Comparison of ENCODE assay signal across 23 cellular contexts in the genomic region with DNA sequence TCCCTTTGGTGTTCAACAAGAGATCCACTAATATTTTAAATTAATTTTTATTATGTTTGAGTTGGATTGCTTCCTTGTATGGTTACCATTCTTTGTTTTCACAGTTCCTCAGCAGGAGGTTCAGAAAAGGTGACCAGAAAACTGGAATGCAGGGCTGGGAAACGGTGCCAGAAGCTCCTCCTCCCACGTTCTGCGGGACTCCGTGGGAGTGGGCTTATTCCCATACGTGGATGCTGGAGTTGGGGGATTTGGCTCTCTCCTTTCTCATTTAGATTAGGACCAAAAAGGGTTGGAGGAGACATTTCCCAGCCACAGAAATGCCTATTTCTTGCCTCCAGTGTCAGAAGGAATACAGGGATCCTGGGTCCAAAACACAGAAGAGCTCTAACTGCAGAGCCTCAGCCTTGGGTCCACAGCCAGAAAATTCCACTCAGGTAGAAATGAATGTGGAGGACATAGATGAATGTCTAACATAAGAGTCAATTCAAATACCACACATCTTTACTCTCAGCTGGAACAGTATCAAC. TPM values are rescaled to one million over a fixed set of nuclear protein-coding genes. Genes with fewer than 3 reads are reported as not detected.
A peak's percentile ranks its signal among the peaks of the same experiment; 100 is the strongest.
DNase-seq lines count a peak whose midpoint lies in the region; ATAC-seq and TF ChIP-seq lines count a peak whose summit lies in the region.
"Had no signal": no experiment of that assay in that cellular context is flagged by ENCODE, and none has a peak within 500 bp of the region (broad histone marks: within the 10 kb centered on the region; RNA-seq: fewer than 3 reads in every experiment).

No MANE protein-coding gene starts in this region.

- H2AFZ ChIP-seq in GM23338 = no peak overlapping the region
- H2AFZ ChIP-seq: hepatocyte had no signal

- H3K36me3 ChIP-seq in GM23338 (ENCODE audit: insufficient read depth) (no peaks in the 10 kb centered on the region), sigmoid colon (peaks cover 0 to 7% (median 0%) of the 10 kb centered on the region in 4 donors)

- H3K4me3 Mint-ChIP-seq in GM23338 (no peak overlapping the region), CD14-positive monocyte (no peak overlapping the region)
- H3K4me3 Mint-ChIP-seq: activated naive CD8-positive, alpha-beta T cell treated with anti-CD3 and anti-CD28 coated beads for 36 hours; immature natural killer cell had no signal

- H3K4me1 ChIP-seq in GM23338 (ENCODE audit: insufficient read depth) (peaks cover 45% of the 10 kb centered on the region), sigmoid colon (peaks cover 0 to 99% (median 96%) of the 10 kb centered on the region in 4 donors)

- TF ChIP-seq CTCF in GM23338 (conservative IDR thresholded peaks at IDR 0.05; ENCODE audit: low read depth in 2 of 2) (no peak), sigmoid colon (IDR thresholded peaks at IDR 0.05) (no peak), CD14-positive monocyte (IDR thresholded peaks at IDR 0.05) (no peak)

- intact Hi-C loops in sigmoid colon (cut with DNase I) = no loop called here
- intact Hi-C loops in CD14-positive monocyte (cut with micrococcal nuclease) = no loop called here

- peaks cover 56% of the 10 kb centered on the region for H3K4me1 Mint-ChIP-seq in GM23338
- H3K4me1 Mint-ChIP-seq in CD14-positive monocyte = peaks cover 10% of the 10 kb centered on the region
- H3K4me1 Mint-ChIP-seq: immature natural killer cell had no signal

- no peaks in the 10 kb centered on the region for H3K27me3 Mint-ChIP-seq in GM23338 (ENCODE audit: insufficient read depth, low read depth, poor library complexity)
- H3K27me3 Mint-ChIP-seq in CD14-positive monocyte (ENCODE audit: low read depth in 3 of 3) = no peaks in the 10 kb centered on the region
- H3K27me3 Mint-ChIP-seq: activated naive CD8-positive, alpha-beta T cell treated with anti-CD3 and anti-CD28 coated beads for 36 hours had no signal

- ATAC-seq in GM23338 (peak; percentile 17; the same call in 2 of the 3 replicates), HG03571 (IDR thresholded peaks at IDR 0.05; ENCODE audit: unreplicated experiment) (no peak)

- H3K4me2 ChIP-seq in GM23338 = no peak overlapping the region
- H3K4me2 ChIP-seq: hepatocyte had no signal

- H3K27me3 ChIP-seq in GM23338 (ENCODE audit: insufficient read depth) (no peaks in the 10 kb centered on the region), layer of hippocampus (ENCODE audit: control insufficient read depth, insufficient read depth, low read length) (no peaks in the 10 kb centered on the region), sigmoid colon (no peaks in the 10 kb centered on the region)
- H3K27me3 ChIP-seq: hepatocyte had no signal

- 65 to 71% methylated on average over 5 of the region's 5 CpGs for WGBS in sigmoid colon, 2 donors

- no peak overlapping the region for H3K27ac Mint-ChIP-seq in GM23338
- H3K27ac Mint-ChIP-seq in CD14-positive monocyte = no peak overlapping the region
- H3K27ac Mint-ChIP-seq: activated naive CD8-positive, alpha-beta T cell treated with anti-CD3 and anti-CD28 coated beads for 36 hours; immature natural killer cell had no signal

- H3K9me2 ChIP-seq in GM23338 (ENCODE audit: insufficient read depth) = no peaks in the 10 kb centered on the region

- DNase-seq in GM23338 (ENCODE audit: low spot score) = no peak
- peak; percentile 41 for DNase-seq in astrocyte of the hippocampus (ENCODE audit: low read depth, low spot score)
- no peak for DNase-seq in sigmoid colon
- DNase-seq in SW480 (ENCODE audit: low spot score) = no peak
- no peak for DNase-seq in CD14-positive monocyte (ENCODE audit: low spot score)
- no peak for DNase-seq in NCI-H1105 treated with DMSO at 0.1 percent for 48 hours (lab: John Stamatoyannopoulos, UW)
- DNase-seq: activated CD4-positive, alpha-beta T cell treated with anti-CD3 and anti-CD28 coated beads, Interleukin-2, amount 50 U/mL, for 48 hours; activated CD8-positive, alpha-beta memory T cell treated with anti-CD3 and anti-CD28 coated beads, Interleukin-2, amount 50 U/mL, for 48 hours; activated naive CD8-positive, alpha-beta T cell treated with anti-CD3 and anti-CD28 coated beads for 36 hours; dermis blood vessel endothelial cell; EL; H7; immature natural killer cell; KBM-7; NCI-H2171; NCI-H524 treated with DMSO at 0.1 percent for 48 hours; occipital lobe; retina; T-helper 9 cell had no signal

- H3K9me3 ChIP-seq in sigmoid colon = no peaks in the 10 kb centered on the region

- H3K27ac ChIP-seq in GM23338 (ENCODE audit: low read depth) (no peak overlapping the region), layer of hippocampus (ENCODE audit: low read depth, low read length) (peak overlapping the region; percentile 54), sigmoid colon (peak overlapping the region; percentile 93 to 98 (median 96))
- H3K27ac ChIP-seq: C4-2B, hepatocyte had no signal

- H4K20me1 ChIP-seq in GM23338 (replicated peaks; ENCODE audit: insufficient read depth) = no peaks in the 10 kb centered on the region; the same call in 1 of the 2 replicates

- TF ChIP-seq POLR2A in sigmoid colon (IDR thresholded peaks at IDR 0.05) = no peak

- H3K4me3 ChIP-seq in GM23338 = no peak overlapping the region
- H3K4me3 ChIP-seq in sigmoid colon = no peak overlapping the region
- H3K4me3 ChIP-seq: hepatocyte had no signal

- H3K36me3 Mint-ChIP-seq in GM23338 (ENCODE audit: low read depth) = no peaks in the 10 kb centered on the region
- no peaks in the 10 kb centered on the region for H3K36me3 Mint-ChIP-seq in CD14-positive monocyte
- H3K36me3 Mint-ChIP-seq: activated naive CD8-positive, alpha-beta T cell treated with anti-CD3 and anti-CD28 coated beads for 36 hours; immature natural killer cell had no signal

- no peak for TF ChIP-seq EP300 in sigmoid colon (IDR thresholded peaks at IDR 0.05)

- peaks cover 55% of the 10 kb centered on the region for H3K79me2 ChIP-seq in GM23338 (replicated peaks; ENCODE audit: insufficient read depth)

- H3K9me3 Mint-ChIP-seq in GM23338 (no peaks in the 10 kb centered on the region), CD14-positive monocyte (peaks cover 0 to 2% (median 0%) of the 10 kb centered on the region in 7 donors)
- H3K9me3 Mint-ChIP-seq: activated naive CD8-positive, alpha-beta T cell treated with anti-CD3 and anti-CD28 coated beads for 36 hours; immature natural killer cell had no signal

- H3F3A ChIP-seq in GM23338 (replicated peaks; ENCODE audit: low read depth) = no peaks in the 10 kb centered on the region

TF ChIP-seq in GM23338, 12 proteins besides CTCF, POLR2A, EP300 and RAD21:
- no peak for TF ChIP-seq POLR2AphosphoS5 (IDR thresholded peaks at IDR 0.05; ENCODE audit: low read depth)

RNA-seq across cellular contexts. Expression of a gene that starts 56.0 kb away (rescaled TPM):
- total RNA-seq in GM23338 (2014; rRNA removed; shearing (Covaris generic)) = 35.9 and 47.7 TPM in 2 replicates
- polyA plus RNA-seq in GM23338 (2016; fragmentation: Nextera tagmentation; extraction: Ambion mirVana) (50.5 and 51.5 TPM in 2 replicates), sigmoid colon (10 to 100 TPM in 2 of 3 donors, 1 to 10 TPM in 1; 8.1 to 56.2 (median 19.2) TPM), CD14-positive monocyte (under 1 TPM in 1 of 2 donors, not detected in 1; 0.15 TPM)
- total RNA-seq in sigmoid colon = 1,000 to 10,000 TPM in 2 of 4 donors, 100 to 1,000 TPM in 2; 664 to 1,403 (median 979) TPM

Comparison
In these comparisons a context has a peak if more than half of its experiments do, and no peak if none do; other contexts are left out.
1. RNA of a gene that starts 56.0 kb away (polyA plus RNA-seq): 50.5 to 51.5 TPM in GM23338 and 8.1 to 56.2 TPM in sigmoid colon; 0.15 TPM in CD14-positive monocyte; every median in the first group is over 4 times any median in the second.